In the genomic region with DNA sequence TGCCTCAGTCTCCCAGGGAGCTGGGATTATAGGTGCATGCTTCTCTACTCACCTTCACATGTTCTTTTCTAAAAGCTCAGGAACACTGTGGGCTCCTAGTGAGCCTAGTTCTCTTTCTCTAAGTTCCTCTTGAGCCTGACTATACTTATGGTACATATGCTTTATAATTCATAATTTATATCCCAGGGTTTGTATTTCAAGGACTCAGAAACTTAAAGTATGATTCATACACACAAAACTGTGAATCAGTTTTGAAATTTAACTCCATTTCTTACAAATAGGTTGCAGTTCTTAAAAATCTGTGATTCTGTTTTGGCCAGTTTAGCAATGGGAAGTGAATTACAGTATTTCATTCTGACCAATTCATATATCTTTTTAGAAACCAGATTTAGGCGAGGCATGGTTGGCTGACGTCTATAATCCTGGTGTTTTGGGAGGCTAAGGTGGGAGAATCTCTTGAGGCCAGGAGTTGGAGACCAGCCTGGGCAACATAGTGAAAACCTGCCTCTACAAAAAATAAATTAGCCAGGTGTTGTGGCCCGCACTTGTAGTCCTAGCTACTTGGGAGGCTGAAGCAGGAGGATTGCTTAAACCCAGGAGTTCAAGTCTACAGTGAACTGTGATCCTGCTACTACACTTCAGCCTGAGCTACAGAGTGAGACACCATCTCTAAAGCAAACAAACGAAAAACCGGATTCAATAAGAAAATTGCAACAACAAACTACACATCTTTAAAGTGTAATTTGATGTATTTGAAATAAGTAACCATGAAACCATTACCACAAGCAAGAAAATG, we compare ENCODE assay signal across 1 cellular context.
TF ChIP-seq lines count a peak whose summit lies in the region.

No MANE protein-coding gene starts in this region.

TF ChIP-seq in WTC11, 78 proteins besides CTCF, POLR2A, EP300 and RAD21 (continued from another document):
- TF ChIP-seq, protein P1, sequence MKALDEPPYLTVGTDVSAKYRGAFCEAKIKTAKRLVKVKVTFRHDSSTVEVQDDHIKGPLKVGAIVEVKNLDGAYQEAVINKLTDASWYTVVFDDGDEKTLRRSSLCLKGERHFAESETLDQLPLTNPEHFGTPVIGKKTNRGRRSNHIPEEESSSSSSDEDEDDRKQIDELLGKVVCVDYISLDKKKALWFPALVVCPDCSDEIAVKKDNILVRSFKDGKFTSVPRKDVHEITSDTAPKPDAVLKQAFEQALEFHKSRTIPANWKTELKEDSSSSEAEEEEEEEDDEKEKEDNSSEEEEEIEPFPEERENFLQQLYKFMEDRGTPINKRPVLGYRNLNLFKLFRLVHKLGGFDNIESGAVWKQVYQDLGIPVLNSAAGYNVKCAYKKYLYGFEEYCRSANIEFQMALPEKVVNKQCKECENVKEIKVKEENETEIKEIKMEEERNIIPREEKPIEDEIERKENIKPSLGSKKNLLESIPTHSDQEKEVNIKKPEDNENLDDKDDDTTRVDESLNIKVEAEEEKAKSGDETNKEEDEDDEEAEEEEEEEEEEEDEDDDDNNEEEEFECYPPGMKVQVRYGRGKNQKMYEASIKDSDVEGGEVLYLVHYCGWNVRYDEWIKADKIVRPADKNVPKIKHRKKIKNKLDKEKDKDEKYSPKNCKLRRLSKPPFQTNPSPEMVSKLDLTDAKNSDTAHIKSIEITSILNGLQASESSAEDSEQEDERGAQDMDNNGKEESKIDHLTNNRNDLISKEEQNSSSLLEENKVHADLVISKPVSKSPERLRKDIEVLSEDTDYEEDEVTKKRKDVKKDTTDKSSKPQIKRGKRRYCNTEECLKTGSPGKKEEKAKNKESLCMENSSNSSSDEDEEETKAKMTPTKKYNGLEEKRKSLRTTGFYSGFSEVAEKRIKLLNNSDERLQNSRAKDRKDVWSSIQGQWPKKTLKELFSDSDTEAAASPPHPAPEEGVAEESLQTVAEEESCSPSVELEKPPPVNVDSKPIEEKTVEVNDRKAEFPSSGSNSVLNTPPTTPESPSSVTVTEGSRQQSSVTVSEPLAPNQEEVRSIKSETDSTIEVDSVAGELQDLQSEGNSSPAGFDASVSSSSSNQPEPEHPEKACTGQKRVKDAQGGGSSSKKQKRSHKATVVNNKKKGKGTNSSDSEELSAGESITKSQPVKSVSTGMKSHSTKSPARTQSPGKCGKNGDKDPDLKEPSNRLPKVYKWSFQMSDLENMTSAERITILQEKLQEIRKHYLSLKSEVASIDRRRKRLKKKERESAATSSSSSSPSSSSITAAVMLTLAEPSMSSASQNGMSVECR (CRISPR knock-in tag; IDR thresholded peaks at IDR 0.05; ENCODE audit: borderline replicate concordance): no peak
- TF ChIP-seq, protein P2, sequence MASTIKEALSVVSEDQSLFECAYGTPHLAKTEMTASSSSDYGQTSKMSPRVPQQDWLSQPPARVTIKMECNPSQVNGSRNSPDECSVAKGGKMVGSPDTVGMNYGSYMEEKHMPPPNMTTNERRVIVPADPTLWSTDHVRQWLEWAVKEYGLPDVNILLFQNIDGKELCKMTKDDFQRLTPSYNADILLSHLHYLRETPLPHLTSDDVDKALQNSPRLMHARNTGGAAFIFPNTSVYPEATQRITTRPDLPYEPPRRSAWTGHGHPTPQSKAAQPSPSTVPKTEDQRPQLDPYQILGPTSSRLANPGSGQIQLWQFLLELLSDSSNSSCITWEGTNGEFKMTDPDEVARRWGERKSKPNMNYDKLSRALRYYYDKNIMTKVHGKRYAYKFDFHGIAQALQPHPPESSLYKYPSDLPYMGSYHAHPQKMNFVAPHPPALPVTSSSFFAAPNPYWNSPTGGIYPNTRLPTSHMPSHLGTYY (CRISPR knock-in tag; IDR thresholded peaks at IDR 0.05): no peak
- TF ChIP-seq, protein P3, sequence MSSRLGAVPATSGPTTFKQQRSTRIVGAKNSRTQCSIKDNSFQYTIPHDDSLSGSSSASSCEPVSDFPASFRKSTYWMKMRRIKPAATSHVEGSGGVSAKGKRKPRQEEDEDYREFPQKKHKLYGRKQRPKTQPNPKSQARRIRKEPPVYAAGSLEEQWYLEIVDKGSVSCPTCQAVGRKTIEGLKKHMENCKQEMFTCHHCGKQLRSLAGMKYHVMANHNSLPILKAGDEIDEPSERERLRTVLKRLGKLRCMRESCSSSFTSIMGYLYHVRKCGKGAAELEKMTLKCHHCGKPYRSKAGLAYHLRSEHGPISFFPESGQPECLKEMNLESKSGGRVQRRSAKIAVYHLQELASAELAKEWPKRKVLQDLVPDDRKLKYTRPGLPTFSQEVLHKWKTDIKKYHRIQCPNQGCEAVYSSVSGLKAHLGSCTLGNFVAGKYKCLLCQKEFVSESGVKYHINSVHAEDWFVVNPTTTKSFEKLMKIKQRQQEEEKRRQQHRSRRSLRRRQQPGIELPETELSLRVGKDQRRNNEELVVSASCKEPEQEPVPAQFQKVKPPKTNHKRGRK (CRISPR knock-in tag; IDR thresholded peaks at IDR 0.05; ENCODE audit: borderline replicate concordance): no peak
- TF ChIP-seq ZBTB21 (CRISPR knock-in tag; IDR thresholded peaks at IDR 0.05; ENCODE audit: borderline replicate concordance) (no peak), SP1 (CRISPR knock-in tag; conservative IDR thresholded peaks at IDR 0.05) (no peak), CREB1 (CRISPR knock-in tag; IDR thresholded peaks at IDR 0.05) (no peak), EMX1 (CRISPR knock-in tag; IDR thresholded peaks at IDR 0.05) (no peak), ATF1 (CRISPR knock-in tag; IDR thresholded peaks at IDR 0.05) (no peak)
- TF ChIP-seq, protein P4, sequence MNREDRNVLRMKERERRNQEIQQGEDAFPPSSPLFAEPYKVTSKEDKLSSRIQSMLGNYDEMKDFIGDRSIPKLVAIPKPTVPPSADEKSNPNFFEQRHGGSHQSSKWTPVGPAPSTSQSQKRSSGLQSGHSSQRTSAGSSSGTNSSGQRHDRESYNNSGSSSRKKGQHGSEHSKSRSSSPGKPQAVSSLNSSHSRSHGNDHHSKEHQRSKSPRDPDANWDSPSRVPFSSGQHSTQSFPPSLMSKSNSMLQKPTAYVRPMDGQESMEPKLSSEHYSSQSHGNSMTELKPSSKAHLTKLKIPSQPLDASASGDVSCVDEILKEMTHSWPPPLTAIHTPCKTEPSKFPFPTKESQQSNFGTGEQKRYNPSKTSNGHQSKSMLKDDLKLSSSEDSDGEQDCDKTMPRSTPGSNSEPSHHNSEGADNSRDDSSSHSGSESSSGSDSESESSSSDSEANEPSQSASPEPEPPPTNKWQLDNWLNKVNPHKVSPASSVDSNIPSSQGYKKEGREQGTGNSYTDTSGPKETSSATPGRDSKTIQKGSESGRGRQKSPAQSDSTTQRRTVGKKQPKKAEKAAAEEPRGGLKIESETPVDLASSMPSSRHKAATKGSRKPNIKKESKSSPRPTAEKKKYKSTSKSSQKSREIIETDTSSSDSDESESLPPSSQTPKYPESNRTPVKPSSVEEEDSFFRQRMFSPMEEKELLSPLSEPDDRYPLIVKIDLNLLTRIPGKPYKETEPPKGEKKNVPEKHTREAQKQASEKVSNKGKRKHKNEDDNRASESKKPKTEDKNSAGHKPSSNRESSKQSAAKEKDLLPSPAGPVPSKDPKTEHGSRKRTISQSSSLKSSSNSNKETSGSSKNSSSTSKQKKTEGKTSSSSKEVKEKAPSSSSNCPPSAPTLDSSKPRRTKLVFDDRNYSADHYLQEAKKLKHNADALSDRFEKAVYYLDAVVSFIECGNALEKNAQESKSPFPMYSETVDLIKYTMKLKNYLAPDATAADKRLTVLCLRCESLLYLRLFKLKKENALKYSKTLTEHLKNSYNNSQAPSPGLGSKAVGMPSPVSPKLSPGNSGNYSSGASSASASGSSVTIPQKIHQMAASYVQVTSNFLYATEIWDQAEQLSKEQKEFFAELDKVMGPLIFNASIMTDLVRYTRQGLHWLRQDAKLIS (CRISPR knock-in tag; IDR thresholded peaks at IDR 0.05; ENCODE audit: borderline replicate concordance): no peak
- TF ChIP-seq, protein P5, sequence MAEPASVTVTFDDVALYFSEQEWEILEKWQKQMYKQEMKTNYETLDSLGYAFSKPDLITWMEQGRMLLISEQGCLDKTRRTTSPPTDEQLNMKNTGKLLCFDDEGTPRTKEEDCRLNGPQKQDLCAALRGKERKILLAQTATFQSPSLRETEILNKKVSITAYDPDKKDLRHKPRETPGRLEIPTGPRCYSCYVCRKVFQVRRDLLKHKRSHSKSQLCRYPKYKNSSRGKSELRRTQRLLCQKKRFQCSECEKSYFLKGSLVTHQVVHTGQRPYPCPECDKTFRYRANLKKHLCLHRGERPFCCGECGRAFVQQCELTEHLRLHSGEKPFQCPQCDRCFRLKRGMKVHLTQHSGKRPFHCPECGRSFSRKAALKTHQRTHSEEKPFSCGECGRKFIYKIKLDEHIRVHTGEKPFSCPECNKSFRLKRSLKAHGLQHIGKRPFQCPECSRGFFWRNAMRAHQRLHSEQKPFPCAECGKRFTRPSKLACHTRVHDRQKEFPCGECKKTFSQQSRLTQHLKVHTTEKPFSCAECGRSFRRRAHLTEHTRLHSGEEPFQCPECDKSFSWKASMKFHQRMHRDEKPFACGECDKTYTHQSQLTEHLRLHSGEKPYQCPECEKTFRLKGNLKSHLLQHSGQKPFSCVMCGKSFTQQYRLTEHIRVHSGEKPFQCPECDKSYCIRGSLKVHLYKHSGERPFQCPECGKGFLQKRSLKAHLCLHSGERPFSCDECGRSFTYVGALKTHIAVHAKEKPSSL (CRISPR knock-in tag; conservative IDR thresholded peaks at IDR 0.05): no peak
- TF ChIP-seq, protein P6, sequence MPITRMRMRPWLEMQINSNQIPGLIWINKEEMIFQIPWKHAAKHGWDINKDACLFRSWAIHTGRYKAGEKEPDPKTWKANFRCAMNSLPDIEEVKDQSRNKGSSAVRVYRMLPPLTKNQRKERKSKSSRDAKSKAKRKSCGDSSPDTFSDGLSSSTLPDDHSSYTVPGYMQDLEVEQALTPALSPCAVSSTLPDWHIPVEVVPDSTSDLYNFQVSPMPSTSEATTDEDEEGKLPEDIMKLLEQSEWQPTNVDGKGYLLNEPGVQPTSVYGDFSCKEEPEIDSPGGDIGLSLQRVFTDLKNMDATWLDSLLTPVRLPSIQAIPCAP (CRISPR knock-in tag; IDR thresholded peaks at IDR 0.05): no peak
